Comparison of ENCODE assay signal across 25 cellular contexts in the genomic region with DNA sequence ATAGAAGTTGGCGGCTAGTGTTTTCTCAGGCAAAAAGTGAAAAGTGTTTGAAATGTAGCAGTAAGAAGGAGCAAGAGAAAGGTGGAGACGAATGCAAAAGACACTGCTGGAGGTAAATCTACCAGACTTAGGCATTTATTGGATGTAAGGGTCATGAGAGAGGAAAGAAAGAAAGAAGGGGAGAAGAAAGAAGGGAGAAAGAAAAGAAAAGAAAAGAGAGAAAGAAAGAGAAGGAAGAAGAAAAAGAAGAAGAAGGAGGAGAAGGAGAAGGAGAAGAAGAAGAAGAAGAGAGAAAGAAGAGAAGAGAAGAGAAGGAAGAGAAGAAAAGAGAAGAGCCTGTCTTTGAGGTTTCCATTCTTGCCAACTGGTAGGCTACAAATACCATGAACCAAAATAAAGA. TPM values are rescaled to one million over a fixed set of nuclear protein-coding genes. Genes with fewer than 3 reads are reported as not detected.
"Had no signal": no experiment of that assay in that cellular context is flagged by ENCODE, and none has a peak within 500 bp of the region (broad histone marks: within the 10 kb centered on the region; RNA-seq: fewer than 3 reads in every experiment).

No MANE protein-coding gene starts in this region.

- H3K36me3 Mint-ChIP-seq: naive thymus-derived CD4-positive, alpha-beta T cell had no signal

- H3K4me3 Mint-ChIP-seq: naive thymus-derived CD4-positive, alpha-beta T cell had no signal

- H3K27ac Mint-ChIP-seq: naive thymus-derived CD4-positive, alpha-beta T cell had no signal

- H3K27ac ChIP-seq: coronary artery, dorsolateral prefrontal cortex, epithelial cell of prostate, esophagus squamous epithelium, gastrocnemius medialis, heart right ventricle, left lung, lower lobe of right lung had no signal

- FAIRE-seq: colon, islet of Langerhans, keratinocyte had no signal

- H3K4me3 ChIP-seq: coronary artery, dorsolateral prefrontal cortex, esophagus squamous epithelium, gastrocnemius medialis, heart right ventricle, left lung, lower lobe of right lung had no signal

- H3K4me1 ChIP-seq: esophagus squamous epithelium, gastrocnemius medialis, heart right ventricle, left lung, lower lobe of right lung had no signal

- H3K27me3 ChIP-seq: esophagus squamous epithelium, gastrocnemius medialis, heart right ventricle, left lung had no signal

- H3K36me3 ChIP-seq: esophagus squamous epithelium, gastrocnemius medialis, heart right ventricle, left lung, lower lobe of right lung had no signal

- H3K9me3 ChIP-seq: esophagus squamous epithelium, gastrocnemius medialis, heart right ventricle, left lung, lower lobe of right lung had no signal

- ATAC-seq: esophagus mucosa; gastrocnemius medialis; heart right ventricle; left cardiac atrium; left lung; left ventricle myocardium superior; lower lobe of right lung; naive thymus-derived CD4-positive, alpha-beta T cell had no signal

- DNase-seq: dermis blood vessel endothelial cell; dorsolateral prefrontal cortex; effector CD4-positive, alpha-beta T cell; effector memory CD4-positive, alpha-beta T cell; esophagus squamous epithelium; foreskin fibroblast; foreskin melanocyte; gastrocnemius medialis; glutamatergic neuron; head of caudate nucleus; heart right ventricle; hippocampal formation; left cardiac atrium; left lung; left ventricle myocardium superior; lower lobe of right lung; mesendoderm; midbrain; naive thymus-derived CD4-positive, alpha-beta T cell had no signal

RNA-seq across cellular contexts. Expression of gene OPHN1, which starts 31.2 kb away (rescaled TPM):
- polyA plus RNA-seq: naive thymus-derived CD4-positive, alpha-beta T cell had no signal
